Comparison of ENCODE assay signal across 8 cellular contexts in genomic region chr1:221712198-221712684, GRCh38. TPM values are rescaled to one million over a fixed set of nuclear protein-coding genes. Genes with fewer than 3 reads are reported as not detected.
A peak's percentile ranks its signal among the peaks of the same experiment; 100 is the strongest.
DNase-seq lines count a peak whose midpoint lies in the region; ATAC-seq and TF ChIP-seq lines count a peak whose summit lies in the region.

No MANE protein-coding gene starts in this region.

- peak overlapping the region in 5 of 8 donors; percentile 51 to 87 (median 72) for H3K4me3 Mint-ChIP-seq in CD4-positive, alpha-beta memory T cell
- no peak overlapping the region for H3K4me3 Mint-ChIP-seq in activated CD8-positive, alpha-beta T cell treated with anti-CD3 and anti-CD28 coated beads for 36 hours

- peak overlapping the region; percentile 87 to 97 (median 93) for H3K27ac Mint-ChIP-seq in CD4-positive, alpha-beta memory T cell
- peak overlapping the region; percentile 90 for H3K27ac Mint-ChIP-seq in activated CD8-positive, alpha-beta T cell treated with anti-CD3 and anti-CD28 coated beads for 36 hours

- intact Hi-C loops in CD4-positive, alpha-beta memory T cell (cut with micrococcal nuclease), result loop anchor here (2.0 to 5.0 kb wide), 2 partner anchors 50 to 67 kb away; no protein-coding TSS in a partner anchor
- intact Hi-C loops in activated CD8-positive, alpha-beta T cell treated with anti-CD3 and anti-CD28 coated beads for 36 hours (cut with micrococcal nuclease), result loop anchor here (2.0 to 10.0 kb wide), 4 partner anchors 15 to 267 kb away; no protein-coding TSS in a partner anchor

- H3K27me3 Mint-ChIP-seq in CD4-positive, alpha-beta memory T cell, result no peaks in the 10 kb centered on the region
- no peaks in the 10 kb centered on the region for H3K27me3 Mint-ChIP-seq in activated CD8-positive, alpha-beta T cell treated with anti-CD3 and anti-CD28 coated beads for 36 hours

- ATAC-seq in GM19438 (IDR thresholded peaks at IDR 0.05; ENCODE audit: low read depth, unreplicated experiment) (peak; percentile 32), HG03469 (IDR thresholded peaks at IDR 0.05; ENCODE audit: unreplicated experiment) (peak; percentile 50)
- peak; percentile 74 for ATAC-seq in activated CD8-positive, alpha-beta T cell treated with anti-CD3 and anti-CD28 coated beads for 36 hours

- H3K9me3 ChIP-seq in CD4-positive, alpha-beta memory T cell (ENCODE audit: control insufficient read depth in 1 of 2, low read length in 2 of 2), result no peaks in the 10 kb centered on the region

- H3K27ac ChIP-seq in CD4-positive, alpha-beta memory T cell (ENCODE audit: low read depth, low read length), result peak overlapping the region; percentile 70

- peaks cover 52 to 95% (median 77%) of the 10 kb centered on the region in 4 donors for H3K4me1 Mint-ChIP-seq in CD4-positive, alpha-beta memory T cell
- peaks cover 81% of the 10 kb centered on the region for H3K4me1 Mint-ChIP-seq in activated CD8-positive, alpha-beta T cell treated with anti-CD3 and anti-CD28 coated beads for 36 hours (ENCODE audit: low read depth)

- POLR2A ChIA-PET in CD4-positive, alpha-beta memory T cell (lab: Charles Lee; ENCODE audit: partially characterized antibody), result interaction anchor here (0.8 to 8.8 kb wide), 14 partner anchors 8 to 1001 kb away, joined by 3 to 192 read pairs (median 8); partner anchors contain the start of genes AIDA, BROX and DUSP10
- POLR2A ChIA-PET in activated CD8-positive, alpha-beta T cell treated with anti-CD3 and anti-CD28 coated beads for 36 hours (lab: Charles Lee), result interaction anchor here (0.6 to 8.2 kb wide), 6 partner anchors 15 to 172 kb away, joined by 3 to 52 read pairs (median 4); partner anchors contain the start of gene DUSP10

- peaks cover 0 to 8% of the 10 kb centered on the region in 2 donors for H3K36me3 Mint-ChIP-seq in CD4-positive, alpha-beta memory T cell
- H3K36me3 Mint-ChIP-seq in activated CD8-positive, alpha-beta T cell treated with anti-CD3 and anti-CD28 coated beads for 36 hours (ENCODE audit: low read depth), result peaks cover 23% of the 10 kb centered on the region

- CTCF ChIA-PET in CD4-positive, alpha-beta memory T cell (lab: Charles Lee; ENCODE audit: partially characterized antibody), result interaction anchor here (0.7 to 3.5 kb wide), 5 partner anchors 18 to 72 kb away, joined by 3 to 15 read pairs (median 5); partner anchors contain the start of gene DUSP10
- CTCF ChIA-PET in activated CD8-positive, alpha-beta T cell treated with anti-CD3 and anti-CD28 coated beads for 36 hours (lab: Charles Lee), result interaction anchor here (1.0 to 1.5 kb wide), 4 partner anchors 9 to 29 kb away, joined by 3 to 6 read pairs (median 4); partner anchors contain the start of gene DUSP10

- no peak overlapping the region for H3K4me3 ChIP-seq in CD4-positive, alpha-beta memory T cell (ENCODE audit: low read length in 2 of 2)

- H3K36me3 ChIP-seq in CD4-positive, alpha-beta memory T cell (ENCODE audit: insufficient read depth, low read length), result no peaks in the 10 kb centered on the region

- H3K27me3 ChIP-seq in CD4-positive, alpha-beta memory T cell (ENCODE audit: insufficient read depth, low read length), result no peaks in the 10 kb centered on the region

- H3K9me3 Mint-ChIP-seq in CD4-positive, alpha-beta memory T cell, result peaks cover 0 to 2% (median 0%) of the 10 kb centered on the region in 8 donors
- H3K9me3 Mint-ChIP-seq in activated CD8-positive, alpha-beta T cell treated with anti-CD3 and anti-CD28 coated beads for 36 hours, result peaks cover 5% of the 10 kb centered on the region

- no peak for TF ChIP-seq CTCF in activated CD8-positive, alpha-beta T cell treated with anti-CD3 and anti-CD28 coated beads for 36 hours (IDR thresholded peaks at IDR 0.05)

- peak; percentile 67 to 90 (median 74) for DNase-seq in CD4-positive, alpha-beta memory T cell
- peak; percentile 76 for DNase-seq in activated CD8-positive, alpha-beta T cell treated with anti-CD3 and anti-CD28 coated beads for 36 hours
- DNase-seq in iris pigment epithelial cell (ENCODE audit: low read depth) (peak; percentile 98), NCI-H2196 treated with DMSO at 0.1 percent for 48 hours (lab: John Stamatoyannopoulos, UW; ENCODE audit: unreplicated experiment) (no peak), hypothalamus (lab: John Stamatoyannopoulos, UW) (no peak), DMS 273 treated with DMSO at 0.1 percent for 48 hours (lab: John Stamatoyannopoulos, UW) (no peak)

- H3K4me1 ChIP-seq in CD4-positive, alpha-beta memory T cell (ENCODE audit: insufficient read depth, low read length), result peaks cover 95% of the 10 kb centered on the region

RNA-seq across cellular contexts. Expression of gene DUSP10, which starts 29.6 kb away (rescaled TPM):
- 1 to 10 TPM; 3.8 to 4.1 TPM for total RNA-seq in CD4-positive, alpha-beta memory T cell
- polyA plus RNA-seq in CD4-positive, alpha-beta memory T cell, result 1 to 10 TPM; 4.5 to 9.9 TPM
- total RNA-seq in activated CD8-positive, alpha-beta T cell treated with anti-CD3 and anti-CD28 coated beads for 36 hours, result 10 to 100 TPM; 10.8 to 12.9 TPM

Comparison
In these comparisons a context has a peak if more than half of its experiments do, and no peak if none do; other contexts are left out.
1. DNase-seq: peak in CD4-positive, alpha-beta memory T cell (5 of 5), activated CD8-positive, alpha-beta T cell treated with anti-CD3 and anti-CD28 coated beads for 36 hours (single experiment) and iris pigment epithelial cell (single experiment); none in NCI-H2196 treated with DMSO at 0.1 percent for 48 hours (single experiment), hypothalamus (0 of 51) and DMS 273 treated with DMSO at 0.1 percent for 48 hours (single experiment).
2. Peak in every context shown above with its lines, with median percentiles within 50 percentile points of each other: ATAC-seq.